8 cellular contexts compared by ENCODE assay signal in the genomic region with DNA sequence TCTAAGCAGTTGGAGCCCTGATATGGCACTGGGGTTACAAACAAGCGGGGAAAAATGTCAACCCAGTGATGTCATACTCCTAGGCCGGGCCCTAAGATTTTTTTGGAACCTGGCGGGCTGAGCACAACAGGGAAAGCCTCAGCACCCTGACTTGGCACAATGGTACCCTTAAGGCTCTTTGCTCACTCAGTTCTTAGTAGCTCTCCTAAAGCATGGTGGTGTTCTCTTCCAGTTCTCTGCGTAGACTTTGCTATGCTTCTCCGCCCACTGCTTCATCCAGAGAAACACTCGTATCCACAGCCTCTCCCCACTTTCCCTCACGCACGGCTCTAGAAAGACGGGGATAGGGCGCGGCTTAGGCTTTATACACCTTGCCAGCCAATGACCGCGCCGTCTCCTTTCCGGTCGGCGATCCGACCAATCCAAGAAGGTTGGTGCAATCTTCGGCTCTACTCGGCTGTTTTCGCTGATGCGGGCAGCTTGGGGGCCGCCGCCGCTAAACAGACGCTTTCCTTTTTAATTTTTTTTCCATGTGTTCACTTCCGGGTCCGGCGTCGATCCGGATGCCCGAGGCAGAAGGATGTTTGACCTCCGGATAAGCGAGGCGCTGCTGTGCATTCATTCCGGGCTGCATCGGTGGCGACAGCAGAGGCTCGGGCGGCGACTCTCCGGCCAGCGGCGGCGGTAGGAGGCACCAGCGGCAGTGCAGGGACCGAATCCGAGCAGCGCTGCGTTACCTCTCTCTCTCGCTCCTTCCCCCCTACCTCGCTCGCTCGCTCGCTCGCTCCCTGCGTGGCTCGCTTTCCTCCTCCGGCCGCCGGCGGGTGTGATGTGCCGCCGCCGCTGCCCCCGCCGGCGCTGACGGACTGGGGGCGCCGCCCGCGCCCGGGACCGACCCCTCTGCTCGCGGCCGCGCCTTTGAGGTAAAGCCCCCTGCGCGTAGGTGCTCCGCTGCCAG. TPM values are rescaled to one million over a fixed set of nuclear protein-coding genes. Genes with fewer than 3 reads are reported as not detected.
DNase-seq lines count a peak whose midpoint lies in the region; ATAC-seq and FAIRE-seq lines count a peak whose summit lies in the region.

A gene (plus strand): TSS at position 530 of the 958 bp plus-strand sequence. CDS start 33,487 bp downstream, outside the sequence.

- H3K27me3 Mint-ChIP-seq in activated T-cell treated with anti-CD3 and anti-CD28 coated beads, Interleukin-2, amount 50 U/mL, for 72 hours (ENCODE audit: low read depth), result peaks cover 6% of the 10 kb centered on the region

- FAIRE-seq in RCC 7860 (lab: Jason Lieb, UNC), result peak; percentile 96

- peak within 1 kb of the TSS; percentile 76 for H3K4me3 ChIP-seq in muscle layer of colon (ENCODE audit: low read depth in 1 of 2, low read length in 2 of 2)

- H3K4me1 ChIP-seq in muscle layer of colon (ENCODE audit: insufficient read depth, low read length), result peaks cover 11% of the 10 kb centered on the region

- no peaks in the 10 kb centered on the region for H3K9me3 ChIP-seq in muscle layer of colon (ENCODE audit: low read length)

- DNase-seq in DMS79 (lab: John Stamatoyannopoulos, UW) (peak; percentile 82), KG1 (lab: John Stamatoyannopoulos, UW) (peak; percentile 51), RCC 7860 (ENCODE audit: low spot score) (peak; percentile 96)
- peak; percentile 92 to 96 for DNase-seq in activated T-cell treated with anti-CD3 and anti-CD28 coated beads, Interleukin-2, amount 50 U/mL, for 72 hours
- DNase-seq in stimulated activated CD8-positive, alpha-beta memory T cell treated with anti-CD3 and anti-CD28 coated beads, Interleukin-7, amount 100 ng/mL, for 24 hours (ENCODE audit: low read depth), result peak; percentile 78

- H3K27ac Mint-ChIP-seq in activated T-cell treated with anti-CD3 and anti-CD28 coated beads, Interleukin-2, amount 50 U/mL, for 72 hours, result peak within 1 kb of the TSS; percentile 98

- no peaks in the 10 kb centered on the region for H3K36me3 ChIP-seq in muscle layer of colon (ENCODE audit: insufficient read depth, low read length)

- H3K36me3 Mint-ChIP-seq in activated T-cell treated with anti-CD3 and anti-CD28 coated beads, Interleukin-2, amount 50 U/mL, for 72 hours (ENCODE audit: insufficient read depth in 2 of 2), result peaks cover 6 to 9% of the 10 kb centered on the region in 2 donors

- no peaks in the 10 kb centered on the region for H3K27me3 ChIP-seq in muscle layer of colon (ENCODE audit: control insufficient read depth in 1 of 2, insufficient read depth in 2 of 2, low read length in 2 of 2)

- peak within 1 kb of the TSS; percentile 63 for H3K9ac ChIP-seq in muscle layer of colon (ENCODE audit: low read length)

- peak within 1 kb of the TSS; percentile 98 to 99 for H3K4me3 Mint-ChIP-seq in activated T-cell treated with anti-CD3 and anti-CD28 coated beads, Interleukin-2, amount 50 U/mL, for 72 hours

- H3K9me3 Mint-ChIP-seq in activated T-cell treated with anti-CD3 and anti-CD28 coated beads, Interleukin-2, amount 50 U/mL, for 72 hours, result no peaks in the 10 kb centered on the region

- ATAC-seq in GM21723 (IDR thresholded peaks at IDR 0.05; ENCODE audit: unreplicated experiment) (peak; percentile 96), esophagus mucosa (peak; percentile 98)
- peak; percentile 88 for ATAC-seq in activated T-cell treated with anti-CD3 and anti-CD28 coated beads, Interleukin-2, amount 50 U/mL, for 72 hours (replicated peaks in 1 of 2)

- peaks cover 55% of the 10 kb centered on the region for H3K4me1 Mint-ChIP-seq in activated T-cell treated with anti-CD3 and anti-CD28 coated beads, Interleukin-2, amount 50 U/mL, for 72 hours (ENCODE audit: low read depth)

- H3K27ac ChIP-seq in muscle layer of colon (ENCODE audit: low read depth, low read length), result peak within 1 kb of the TSS; percentile 88

RNA-seq across cellular contexts. Expression of the gene that starts here (rescaled TPM):
- total RNA-seq in activated T-cell treated with anti-CD3 and anti-CD28 coated beads, Interleukin-2, amount 50 U/mL, for 72 hours, result 10 to 100 TPM; 56.2 to 58.5 TPM
- 28.4 TPM for total RNA-seq in esophagus mucosa

Comparison
In these comparisons a context has a peak if more than half of its experiments do, and no peak if none do; other contexts are left out.
1. Peak in every context shown above with its lines: DNase-seq, ATAC-seq, H3K4me3 ChIP-seq and H3K27ac ChIP-seq.